Comparison of ENCODE assay signal across 1 cellular context in genomic region chr19:15195987-15196682, GRCh38.
TF ChIP-seq lines count a peak whose summit lies in the region.

No MANE protein-coding gene starts in this region.

TF ChIP-seq in H1, 55 proteins besides CTCF, POLR2A, EP300 and RAD21 (continued from another document):
- TF ChIP-seq TAF1 (IDR thresholded peaks at IDR 0.05; ENCODE audit: low read depth, low read length) = 0 out of 2 replicates have a peak, but pooled peaks have one; percentile 26
- TF ChIP-seq CHD7 (IDR thresholded peaks at IDR 0.05; ENCODE audit: insufficient replicate concordance, low read length) = no peak
- TF ChIP-seq RBBP5 (IDR thresholded peaks at IDR 0.05; ENCODE audit: borderline replicate concordance, low read depth, low read length) = no peak
- TF ChIP-seq BCL11A (IDR thresholded peaks at IDR 0.05; ENCODE audit: low read depth in 2 of 2, low read length in 2 of 2) = no peak
- peak; percentile 97 for TF ChIP-seq SP1 (IDR thresholded peaks at IDR 0.05; ENCODE audit: low read depth, low read length)
- TF ChIP-seq CHD2 (IDR thresholded peaks at IDR 0.05; ENCODE audit: low read length) = 0 out of 2 replicates have a peak, but pooled peaks have one; percentile 33
- TF ChIP-seq KDM4A (IDR thresholded peaks at IDR 0.05; ENCODE audit: low read depth, low read length, severe bottlenecking) = no peak
- TF ChIP-seq CBX8 (IDR thresholded peaks at IDR 0.05; ENCODE audit: borderline replicate concordance, low read depth, low read length) = no peak
- no peak for TF ChIP-seq SP2 (IDR thresholded peaks at IDR 0.05; ENCODE audit: low read length)
- no peak for TF ChIP-seq KDM1A (IDR thresholded peaks at IDR 0.05; ENCODE audit: borderline replicate concordance, low read length)
- TF ChIP-seq RXRA (IDR thresholded peaks at IDR 0.05; ENCODE audit: insufficient read depth, low read depth, low read length) = peak; percentile 59; the same call in 1 of the 2 replicates
- TF ChIP-seq PHF8 (conservative IDR thresholded peaks at IDR 0.05; ENCODE audit: low read depth, low read length) = no peak
- TF ChIP-seq JUND (IDR thresholded peaks at IDR 0.05; ENCODE audit: low read length) = peak; percentile 98
- TF ChIP-seq POLR2AphosphoS5 (IDR thresholded peaks at IDR 0.05; ENCODE audit: low read depth, low read length) = no peak
- 0 out of 2 replicates have a peak, but pooled peaks have one; percentile 49 for TF ChIP-seq TCF12 (IDR thresholded peaks at IDR 0.05; ENCODE audit: low read depth, low read length)
- TF ChIP-seq EGR1 (IDR thresholded peaks at IDR 0.05; ENCODE audit: borderline replicate concordance, low read depth, low read length) = peak; percentile 51; the same call in 1 of the 2 replicates
- TF ChIP-seq YY1 (IDR thresholded peaks at IDR 0.05; ENCODE audit: low read depth, low read length) = peak; percentile 67; the same call in 1 of the 2 replicates
- no peak for TF ChIP-seq TAF7 (optimal IDR thresholded peaks at IDR 0.05; ENCODE audit: borderline replicate concordance, low read depth, low read length)
- 0 out of 2 replicates have a peak, but pooled peaks have one; percentile 34 for TF ChIP-seq FOSL1 (IDR thresholded peaks at IDR 0.05; ENCODE audit: insufficient read depth, low read depth, low read length)
- TF ChIP-seq GTF2F1 (IDR thresholded peaks at IDR 0.05; ENCODE audit: borderline replicate concordance, low read depth, low read length) = no peak
- TF ChIP-seq GABPA (IDR thresholded peaks at IDR 0.05; ENCODE audit: borderline replicate concordance, insufficient read depth, low read length) = no peak
- no peak for TF ChIP-seq CEBPB (IDR thresholded peaks at IDR 0.05; ENCODE audit: low read depth, low read length)
- no peak for TF ChIP-seq ATF3 (IDR thresholded peaks at IDR 0.05; ENCODE audit: insufficient read depth, low read depth, low read length)
- no peak for TF ChIP-seq MAFK (IDR thresholded peaks at IDR 0.05; ENCODE audit: low read depth, low read length)
- no peak for TF ChIP-seq NANOG (IDR thresholded peaks at IDR 0.05; ENCODE audit: insufficient read depth, low read depth, low read length, poor library complexity, severe bottlenecking)
- TF ChIP-seq CHD1 (IDR thresholded peaks at IDR 0.05; ENCODE audit: low read depth, low read length) = no peak
- TF ChIP-seq CBX5 (IDR thresholded peaks at IDR 0.05; ENCODE audit: low read depth, low read length) = no peak
- peak; percentile 70; the same call in 1 of the 2 replicates for TF ChIP-seq JUN (IDR thresholded peaks at IDR 0.05; ENCODE audit: low read depth, low read length)
- TF ChIP-seq NRF1 (IDR thresholded peaks at IDR 0.05; ENCODE audit: low read depth, low read length) = peak; percentile 81
- peak in 1 of 2 experiments; percentile 69; a peak in 1 of 4 replicates for TF ChIP-seq SIN3A (conservative IDR thresholded peaks at IDR 0.05 in 1 of 2, IDR thresholded peaks at IDR 0.05 in 1 of 2; ENCODE audit: low read depth in 1 of 2, low read length in 2 of 2)
TF ChIP-seq in H1: peak in this region for 12.
